8 cellular contexts compared by ENCODE assay signal in genomic region chr20:47196091-47197081, GRCh38.
A peak's percentile ranks its signal among the peaks of the same experiment; 100 is the strongest.
DNase-seq lines count a peak whose midpoint lies in the region; ATAC-seq, FAIRE-seq and TF ChIP-seq lines count a peak whose summit lies in the region.

No MANE protein-coding gene starts in this region.

- peak overlapping the region; percentile 64 for H3K4me3 Mint-ChIP-seq in neural progenitor cell

- no peaks in the 10 kb centered on the region for H3K9me3 ChIP-seq in DOHH2 (ENCODE audit: control insufficient read depth, insufficient read depth, low read length)
- no peaks in the 10 kb centered on the region for H3K9me3 ChIP-seq in neural progenitor cell (ENCODE audit: low read depth)
- H3K9me3 ChIP-seq in stomach, result no peaks in the 10 kb centered on the region

- H3F3A ChIP-seq in DOHH2 (ENCODE audit: control insufficient read depth, insufficient read depth) (no peaks in the 10 kb centered on the region), neural progenitor cell (ENCODE audit: low read depth) (no peaks in the 10 kb centered on the region)

- ATAC-seq in GM19467 (IDR thresholded peaks at IDR 0.05; ENCODE audit: unreplicated experiment), result no peak

- intact Hi-C loops in stomach (cut with DNase I; ENCODE audit: low total_unique reads), result no loop called here

- H3K4me3 ChIP-seq in DOHH2 (ENCODE audit: low read length), result peak overlapping the region; percentile 38
- H3K4me3 ChIP-seq in fibroblast of pulmonary artery (replicated peaks; ENCODE audit: low read depth, low read length), result no peak overlapping the region
- H3K4me3 ChIP-seq in neural progenitor cell, result no peak overlapping the region
- no peak overlapping the region for H3K4me3 ChIP-seq in stomach

- peak; percentile 96 for TF ChIP-seq CTCF in DOHH2 (IDR thresholded peaks at IDR 0.05; ENCODE audit: low read depth, low read length, poor library complexity, severe bottlenecking)
- TF ChIP-seq CTCF in fibroblast of pulmonary artery (IDR thresholded peaks at IDR 0.05; ENCODE audit: low read length, missing control alignments), result peak; percentile 92
- TF ChIP-seq CTCF in neural progenitor cell (IDR thresholded peaks at IDR 0.05), result peak; percentile 99
- TF ChIP-seq CTCF in stomach (IDR thresholded peaks at IDR 0.05), result peak in 6 of 7 experiments; percentile 7 to 96 (median 88)

- H3K36me3 Mint-ChIP-seq in neural progenitor cell, result no peaks in the 10 kb centered on the region

- no peaks in the 10 kb centered on the region for H3K9me2 ChIP-seq in DOHH2 (replicated peaks; ENCODE audit: control insufficient read depth, low read length)

- H3K4me1 ChIP-seq in DOHH2 (ENCODE audit: control insufficient read depth, low read length) (peaks cover 8% of the 10 kb centered on the region), neural progenitor cell (no peaks in the 10 kb centered on the region), stomach (peaks cover 5 to 10% (median 10%) of the 10 kb centered on the region in 4 donors)

- DNase-seq in HTR-8/SVneo (ENCODE audit: insufficient read length, low spot score) (peak; percentile 96), RCC 7860 (ENCODE audit: low spot score) (peak; percentile 31), activated T-helper 1 cell treated with Interleukin-2 at 50 U/mL for 16 hours (ENCODE audit: low read depth) (peak; percentile 31), fibroblast of pulmonary artery (ENCODE audit: low read depth) (peak; percentile 77), neural progenitor cell (ENCODE audit: low spot score) (peak; percentile 86), stomach (peak; percentile 81)

- H3K27me3 ChIP-seq in DOHH2 (ENCODE audit: control insufficient read depth, low read length) (peaks cover 6% of the 10 kb centered on the region), neural progenitor cell (no peaks in the 10 kb centered on the region), stomach (no peaks in the 10 kb centered on the region)

- no peak overlapping the region for H3K27ac Mint-ChIP-seq in neural progenitor cell

- H3K9me3 Mint-ChIP-seq in neural progenitor cell, result no peaks in the 10 kb centered on the region

- H3K27me3 Mint-ChIP-seq in neural progenitor cell (ENCODE audit: insufficient read depth, low read depth), result peaks cover 3% of the 10 kb centered on the region

- H3K4me2 ChIP-seq in DOHH2 (ENCODE audit: low read length) (peak overlapping the region; percentile 56), neural progenitor cell (no peak overlapping the region)

- H4K20me1 ChIP-seq in DOHH2 (ENCODE audit: control insufficient read depth, insufficient read depth, low read depth, low read length) (no peaks in the 10 kb centered on the region), neural progenitor cell (ENCODE audit: low read depth) (no peaks in the 10 kb centered on the region)

- peaks cover 4% of the 10 kb centered on the region for H3K4me1 Mint-ChIP-seq in neural progenitor cell

- peak overlapping the region; percentile 55 for H2AFZ ChIP-seq in neural progenitor cell (replicated peaks)

- WGBS in stomach, 5 donors, result 34 to 45% (median 37%) methylated on average over 31 to 34 of the region's 34 CpGs

- H3K36me3 ChIP-seq in DOHH2 (ENCODE audit: control insufficient read depth, low read length) (no peaks in the 10 kb centered on the region), neural progenitor cell (no peaks in the 10 kb centered on the region), stomach (no peaks in the 10 kb centered on the region)

- no peak overlapping the region for H3K9ac ChIP-seq in neural progenitor cell

- H3K27ac ChIP-seq in DOHH2 (ENCODE audit: low read depth, low read length), result no peak overlapping the region
- H3K27ac ChIP-seq in neural progenitor cell, result no peak overlapping the region
- no peak overlapping the region for H3K27ac ChIP-seq in stomach

- no peak for TF ChIP-seq POLR2A in stomach (IDR thresholded peaks at IDR 0.05)

- H3K79me2 ChIP-seq in DOHH2 (ENCODE audit: control insufficient read depth, low read length) (no peaks in the 10 kb centered on the region), neural progenitor cell (ENCODE audit: low read depth) (no peaks in the 10 kb centered on the region)

- FAIRE-seq in HTR-8/SVneo (lab: Jason Lieb, UNC), result peak; percentile 81
- FAIRE-seq in RCC 7860 (lab: Jason Lieb, UNC), result no peak

- TF ChIP-seq EP300 in stomach (IDR thresholded peaks at IDR 0.05), result no peak

Comparison
In these comparisons a context has a peak if more than half of its experiments do, and no peak if none do; other contexts are left out.
1. DNase-seq: peak in every context shown above with its lines; median percentile 96 in HTR-8/SVneo; 86 in neural progenitor cell; 81 in stomach; 77 in fibroblast of pulmonary artery; 31 in RCC 7860; 31 in activated T-helper 1 cell treated with Interleukin-2 at 50 U/mL for 16 hours.